Comparison of ENCODE assay signal across 16 cellular contexts in genomic region chr18:79971986-79972385, GRCh38.
"Had no signal": no experiment of that assay in that cellular context is flagged by ENCODE, and none has a peak within 500 bp of the region (broad histone marks: within the 10 kb centered on the region; RNA-seq: fewer than 3 reads in every experiment).

No MANE protein-coding gene starts in this region.

- H3K27ac Mint-ChIP-seq: activated CD8-positive, alpha-beta memory T cell treated with anti-CD3 and anti-CD28 coated beads, Interleukin-2, amount 10 ng/mL, durations not matched to agents 7 days and 5 days; progenitor cell of endocrine pancreas had no signal

- H3K9me3 Mint-ChIP-seq: naive thymus-derived CD4-positive, alpha-beta T cell; T-cell had no signal

- DNase-seq: activated CD4-positive, alpha-beta T cell treated with anti-CD3 and anti-CD28 coated beads, Interleukin-2, amount 50 U/mL, for 48 hours; activated CD8-positive, alpha-beta memory T cell treated with anti-CD3 and anti-CD28 coated beads, Interleukin-2, amount 10 ng/mL, durations not matched to agents 7 days and 5 days; activated T-cell treated with anti-CD3 and anti-CD28 coated beads, Interleukin-2, amount 50 U/mL, for 1 hour; mammary epithelial cell; mucosa of descending colon; naive thymus-derived CD4-positive, alpha-beta T cell; nucleus accumbens; small intestine; stimulated activated CD4-positive, alpha-beta T cell treated with anti-CD3 and anti-CD28 coated beads, Interleukin-4, amount 100 ng/mL, for 24 hours; stimulated activated naive CD4-positive, alpha-beta T cell treated with Interleukin-2 at 50 U/mL for 16 hours; T-cell; T1000; testis had no signal

- ATAC-seq: activated CD8-positive, alpha-beta memory T cell treated with anti-CD3 and anti-CD28 coated beads, Interleukin-2, amount 10 ng/mL, durations not matched to agents 7 days and 5 days; esophagus mucosa; left lobe of liver; T-cell had no signal

- H3K4me3 Mint-ChIP-seq: activated CD8-positive, alpha-beta memory T cell treated with anti-CD3 and anti-CD28 coated beads, Interleukin-2, amount 10 ng/mL, durations not matched to agents 7 days and 5 days; T-cell had no signal

- H3K27me3 Mint-ChIP-seq: activated CD8-positive, alpha-beta memory T cell treated with anti-CD3 and anti-CD28 coated beads, Interleukin-2, amount 10 ng/mL, durations not matched to agents 7 days and 5 days; naive thymus-derived CD4-positive, alpha-beta T cell; progenitor cell of endocrine pancreas; T-cell had no signal
